Comparison of ENCODE assay signal across 8 cellular contexts in genomic region chr17:3669085-3669347, GRCh38. TPM values are rescaled to one million over a fixed set of nuclear protein-coding genes. Genes with fewer than 3 reads are reported as not detected.
DNase-seq lines count a peak whose midpoint lies in the region; ATAC-seq, FAIRE-seq and TF ChIP-seq lines count a peak whose summit lies in the region.

No MANE protein-coding gene starts in this region.

- FAIRE-seq in pancreas (lab: Jason Lieb, UNC), result no peak

- H3K4me1 ChIP-seq in pancreas, result peaks cover 9 to 25% (median 12%) of the 10 kb centered on the region in 3 donors

- peaks cover 19 to 24% of the 10 kb centered on the region in 2 donors for H3K4me1 Mint-ChIP-seq in effector memory CD8-positive, alpha-beta T cell (ENCODE audit: low read depth in 2 of 2)

- H3K4me3 ChIP-seq in pancreas, result peak overlapping the region; percentile 88 to 99 (median 92)

- intact Hi-C loops in pancreas (cut with DNase I), result no loop called here

- H3K27ac ChIP-seq in KOPT-K1 (ENCODE audit: low read depth, low read length, poor library complexity, severe bottlenecking), result peak overlapping the region; percentile 81
- peak overlapping the region; percentile 94 to 99 (median 97) for H3K27ac ChIP-seq in pancreas

- H3K36me3 ChIP-seq in KOPT-K1 (ENCODE audit: insufficient read depth, low read length), result peaks cover 37% of the 10 kb centered on the region
- peaks cover 0 to 7% (median 0%) of the 10 kb centered on the region in 3 donors for H3K36me3 ChIP-seq in pancreas

- no peak for TF ChIP-seq CTCF in pancreas (IDR thresholded peaks at IDR 0.05)

- ATAC-seq in GM18505 (IDR thresholded peaks at IDR 0.05; ENCODE audit: unreplicated experiment) (peak; percentile 11), pancreas (no peak)
- no peak for ATAC-seq in effector memory CD8-positive, alpha-beta T cell (replicated peaks)

- H3K27me3 ChIP-seq in pancreas, result no peaks in the 10 kb centered on the region

- H3K9me3 ChIP-seq in KOPT-K1 (ENCODE audit: insufficient read depth, low read length, poor library complexity, severe bottlenecking) (no peaks in the 10 kb centered on the region), pancreas (no peaks in the 10 kb centered on the region)

- DNase-seq in effector memory CD8-positive, alpha-beta T cell, result no peak
- DNase-seq in pancreas (no peak), activated gamma-delta T cell treated with Interleukin-2 at 50 U/mL for 16 hours (no peak), foreskin melanocyte (no peak), cerebellar nuclear complex (lab: John Stamatoyannopoulos, UW) (no peak)
- no peak for DNase-seq in stimulated activated CD4-positive, alpha-beta T cell treated with anti-CD3 and anti-CD28 coated beads, Interleukin-4, amount 100 ng/mL, for 24 hours

- no peaks in the 10 kb centered on the region for H3K9me3 Mint-ChIP-seq in effector memory CD8-positive, alpha-beta T cell

- H3K4me3 Mint-ChIP-seq in effector memory CD8-positive, alpha-beta T cell, result peak overlapping the region; percentile 94

- no peaks in the 10 kb centered on the region for H3K27me3 Mint-ChIP-seq in effector memory CD8-positive, alpha-beta T cell

- peaks cover 26% of the 10 kb centered on the region for H3K36me3 Mint-ChIP-seq in effector memory CD8-positive, alpha-beta T cell (ENCODE audit: insufficient read depth)

- H3K27ac Mint-ChIP-seq in effector memory CD8-positive, alpha-beta T cell, result peak overlapping the region; percentile 91 to 95

- WGBS in pancreas, 2 donors, result 0% methylated on average over 15 to 32 of the region's 32 CpGs

- no peak for TF ChIP-seq POLR2A in GM18505 (IDR thresholded peaks at IDR 0.05; ENCODE audit: borderline replicate concordance, extremely low read depth, insufficient read depth, insufficient read length)

RNA-seq across cellular contexts. Expression of gene EMC6, which starts 0.4 kb away (rescaled TPM):
- 10 to 100 TPM; 12.1 to 19.7 (median 14.4) TPM for total RNA-seq in pancreas
- polyA plus RNA-seq in pancreas, result 10 to 100 TPM; 30.9 to 34.6 TPM

RNA-seq across cellular contexts. Expression of gene TAX1BP3, which starts 0.6 kb away (rescaled TPM):
- 10 to 100 TPM; 31.4 to 80.6 (median 36.5) TPM for total RNA-seq in pancreas
- polyA plus RNA-seq in pancreas, result 10 to 100 TPM; 58.4 to 62.7 TPM

RNA-seq across cellular contexts. Expression of gene P2RX5, which starts 26.9 kb away (rescaled TPM):
- 1 to 10 TPM in 1 of 6 donors, under 1 TPM in 5; 0.13 to 1.4 (median 0.47) TPM for total RNA-seq in pancreas
- 1 to 10 TPM in 1 of 2 donors, under 1 TPM in 1; 0.91 to 1.3 TPM for polyA plus RNA-seq in pancreas

RNA-seq across cellular contexts. Expression of gene CTNS, which starts 32.5 kb away (rescaled TPM):
- 10 to 100 TPM in 5 of 6 donors, 1 to 10 TPM in 1; 9.0 to 14.2 (median 12.4) TPM for total RNA-seq in pancreas
- polyA plus RNA-seq in pancreas, result 10 to 100 TPM; 12.6 to 14.0 TPM

RNA-seq across cellular contexts. Expression of gene SHPK, which starts 33.0 kb away (rescaled TPM):
- 1 to 10 TPM; 8.0 to 9.8 (median 8.8) TPM for total RNA-seq in pancreas
- polyA plus RNA-seq in pancreas, result 10 to 100 TPM in 1 of 2 donors, 1 to 10 TPM in 1; 7.4 to 10.5 TPM
